12 cellular contexts compared by ENCODE assay signal in the genomic region with DNA sequence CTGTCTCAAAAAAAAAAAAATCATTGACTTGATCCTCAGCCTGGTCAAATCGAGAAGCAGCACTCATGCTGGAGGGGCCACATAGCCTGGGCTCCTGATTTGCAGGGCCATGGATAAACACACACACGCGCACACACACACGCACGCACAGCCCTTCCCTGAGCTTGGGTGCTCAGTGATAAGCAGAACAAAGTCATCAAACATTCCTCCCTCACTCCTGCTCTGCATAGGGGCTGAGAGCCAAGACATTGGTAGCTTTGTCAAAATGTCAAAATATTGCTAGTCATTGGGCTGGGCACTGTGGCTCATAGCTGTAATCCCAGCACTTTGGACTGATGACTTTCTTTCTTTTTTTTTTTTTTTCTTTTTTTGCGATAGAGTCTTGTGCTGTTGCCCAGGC. TPM values are rescaled to one million over a fixed set of nuclear protein-coding genes. Genes with fewer than 3 reads are reported as not detected.
DNase-seq lines count a peak whose midpoint lies in the region; TF ChIP-seq lines count a peak whose summit lies in the region.
"Had no signal": no experiment of that assay in that cellular context is flagged by ENCODE, and none has a peak within 500 bp of the region (broad histone marks: within the 10 kb centered on the region; RNA-seq: fewer than 3 reads in every experiment).

No MANE protein-coding gene starts in this region.

- TF ChIP-seq RAD21 in liver (IDR thresholded peaks at IDR 0.05) = no peak

- no peaks in the 10 kb centered on the region for H3K27me3 ChIP-seq in liver (ENCODE audit: control insufficient read depth in 4 of 4, insufficient read depth in 4 of 4, low read length in 3 of 4)
- H3K27me3 ChIP-seq: BLaER1 treated with 17β-estradiol and CSF1 and Interleukin-3, amounts not matched to agents 10 nM and 100 nM; vagina had no signal

- H3K36me3 ChIP-seq in liver (ENCODE audit: control insufficient read depth in 4 of 4, insufficient read depth in 3 of 4, low read depth in 1 of 4, low read length in 3 of 4) = no peaks in the 10 kb centered on the region
- H3K36me3 ChIP-seq: BLaER1 treated with 17β-estradiol and CSF1 and Interleukin-3, amounts not matched to agents 10 nM and 100 nM; vagina had no signal

- 30% methylated on average over 6 of the region's 6 CpGs for WGBS in liver

- no peaks in the 10 kb centered on the region for H3K9me3 ChIP-seq in liver (ENCODE audit: control insufficient read depth in 4 of 4, low read length in 3 of 4)
- H3K9me3 ChIP-seq: BLaER1 treated with 17β-estradiol and CSF1 and Interleukin-3, amounts not matched to agents 10 nM and 100 nM; vagina had no signal

- no peak overlapping the region for H3K27ac ChIP-seq in liver (ENCODE audit: low read depth in 1 of 2, low read length in 2 of 2)
- H3K27ac ChIP-seq: vagina had no signal

- H3K9ac ChIP-seq in liver (ENCODE audit: low read depth in 1 of 2, low read length in 2 of 2) = no peak overlapping the region
- H3K9ac ChIP-seq: BLaER1 treated with 17β-estradiol and CSF1 and Interleukin-3, amounts not matched to agents 10 nM and 100 nM had no signal

- TF ChIP-seq CTCF in AG10803 (conservative IDR thresholded peaks at IDR 0.05; ENCODE audit: low read length) (no peak), liver (IDR thresholded peaks at IDR 0.05; ENCODE audit: low read depth, low read length, missing input control) (no peak)

- H3K4me3 ChIP-seq in AG10803 (ENCODE audit: low read length) (no peak overlapping the region), liver (ENCODE audit: low read depth in 1 of 3, low read length in 3 of 3) (no peak overlapping the region)
- H3K4me3 ChIP-seq: BLaER1 treated with 17β-estradiol and CSF1 and Interleukin-3, amounts not matched to agents 10 nM and 100 nM; vagina had no signal

- DNase-seq in AG10803 (ENCODE audit: low read depth) (peak; percentile 79), OCI-M2 (lab: John Stamatoyannopoulos, UW; ENCODE audit: unreplicated experiment) (peak; percentile 27), epidermal melanocyte (ENCODE audit: insufficient read length, low spot score) (peak; percentile 7), globus pallidus (ENCODE audit: low spot score) (no peak), glomerular visceral epithelial cell (ENCODE audit: extremely low spot score) (no peak), dermis blood vessel endothelial cell (no peak)
- DNase-seq in effector CD4-positive, alpha-beta T cell = no peak
- DNase-seq: NCI-H82, T-helper 2 cell had no signal

- H3K4me1 ChIP-seq in liver (ENCODE audit: control insufficient read depth in 4 of 4, insufficient read depth in 4 of 4, low read length in 3 of 4) = no peaks in the 10 kb centered on the region

TF ChIP-seq in liver, 16 proteins besides CTCF, POLR2A, EP300 and RAD21:
- peak; percentile 37 to 58 for TF ChIP-seq HNF4A (conservative IDR thresholded peaks at IDR 0.05)
- peak in 1 of 2 donors; percentile 20 for TF ChIP-seq RXRA (IDR thresholded peaks at IDR 0.05)
- no peak for TF ChIP-seq FOXA1 (IDR thresholded peaks at IDR 0.05)
TF ChIP-seq in liver: peak in this region for 2.

RNA-seq across cellular contexts. Expression of a gene that starts 34.0 kb away (rescaled TPM):
- 1 to 10 TPM; 2.3 to 8.2 TPM for total RNA-seq in liver
- polyA plus RNA-seq in liver = 1 to 10 TPM; 1.6 to 1.8 TPM
- 52.5 and 60.2 TPM in 2 replicates for total RNA-seq in dermis blood vessel endothelial cell

Comparison
In these comparisons a context has a peak if more than half of its experiments do, and no peak if none do; other contexts are left out.
1. DNase-seq: peak in AG10803 (single experiment), OCI-M2 (single experiment) and epidermal melanocyte (single experiment); none in globus pallidus (single experiment), effector CD4-positive, alpha-beta T cell (single experiment), glomerular visceral epithelial cell (single experiment) and dermis blood vessel endothelial cell (single experiment).